1 cellular context compared by ENCODE assay signal in the genomic region with DNA sequence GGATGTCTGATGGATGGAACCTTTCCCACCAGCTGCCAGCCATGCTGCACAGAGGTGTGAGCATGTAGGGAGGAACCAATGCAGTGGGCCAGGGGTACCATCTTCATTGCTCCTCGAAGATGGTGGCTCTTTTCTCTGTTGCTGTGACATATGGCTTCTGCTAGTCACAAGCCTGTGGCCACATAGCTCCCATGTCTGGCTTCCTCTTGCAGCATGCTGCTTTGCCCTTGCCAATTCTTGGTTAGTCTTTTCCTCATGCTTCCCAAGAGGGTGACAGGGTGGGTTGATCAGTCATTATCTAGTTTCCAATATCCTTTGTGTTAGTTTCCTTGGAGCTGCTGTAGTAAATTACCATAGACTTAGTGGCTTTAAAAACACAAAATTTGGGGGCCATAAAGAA.
TF ChIP-seq lines count a peak whose summit lies in the region.

No MANE protein-coding gene starts in this region.

TF ChIP-seq in IMR-90, 13 proteins besides CTCF, POLR2A, EP300 and RAD21 (continued from another document):
- TF ChIP-seq, protein P1, sequence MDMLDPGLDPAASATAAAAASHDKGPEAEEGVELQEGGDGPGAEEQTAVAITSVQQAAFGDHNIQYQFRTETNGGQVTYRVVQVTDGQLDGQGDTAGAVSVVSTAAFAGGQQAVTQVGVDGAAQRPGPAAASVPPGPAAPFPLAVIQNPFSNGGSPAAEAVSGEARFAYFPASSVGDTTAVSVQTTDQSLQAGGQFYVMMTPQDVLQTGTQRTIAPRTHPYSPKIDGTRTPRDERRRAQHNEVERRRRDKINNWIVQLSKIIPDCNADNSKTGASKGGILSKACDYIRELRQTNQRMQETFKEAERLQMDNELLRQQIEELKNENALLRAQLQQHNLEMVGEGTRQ (IDR thresholded peaks at IDR 0.05; ENCODE audit: low read depth, low read length), result no peak
- no peak for TF ChIP-seq RFX5 (IDR thresholded peaks at IDR 0.05; ENCODE audit: low read depth, low read length)
